In the genomic region with DNA sequence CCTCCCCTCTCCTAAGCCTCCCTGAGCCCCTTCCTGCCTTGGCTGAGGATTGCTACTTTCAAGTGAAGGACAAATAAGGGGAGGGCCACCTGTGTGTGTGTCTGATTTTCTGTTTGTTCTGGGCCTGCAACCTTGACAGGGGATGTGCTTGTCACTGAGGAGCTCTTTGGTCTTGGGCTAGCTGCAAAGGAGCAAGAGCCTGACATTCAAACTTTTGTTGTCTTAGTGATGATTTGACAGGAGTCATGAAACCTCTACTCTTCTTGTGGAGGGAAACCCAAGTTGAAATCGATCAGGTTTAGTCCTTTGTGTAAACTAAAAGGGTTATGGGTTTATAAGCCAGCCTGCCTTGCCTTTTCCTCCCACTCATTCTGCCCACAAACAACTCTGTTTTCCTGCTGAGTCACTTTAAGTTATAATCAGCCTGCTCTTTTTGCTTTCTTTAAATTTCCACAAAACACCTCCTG, we compare ENCODE assay signal across 11 cellular contexts. TPM values are rescaled to one million over a fixed set of nuclear protein-coding genes. Genes with fewer than 3 reads are reported as not detected.
DNase-seq lines count a peak whose midpoint lies in the region; ATAC-seq and TF ChIP-seq lines count a peak whose summit lies in the region.
"Had no signal": no experiment of that assay in that cellular context is flagged by ENCODE, and none has a peak within 500 bp of the region (broad histone marks: within the 10 kb centered on the region; RNA-seq: fewer than 3 reads in every experiment).

No MANE protein-coding gene starts in this region.

- peaks cover 14% of the 10 kb centered on the region for H3K4me1 ChIP-seq in CD8-positive, alpha-beta T cell (ENCODE audit: insufficient read depth, low read length)
- peaks cover 0 to 42% (median 9%) of the 10 kb centered on the region in 3 donors for H3K4me1 ChIP-seq in esophagus squamous epithelium

- no peak overlapping the region for H3K4me3 ChIP-seq in CD8-positive, alpha-beta T cell (ENCODE audit: low read depth, low read length)
- H3K4me3 ChIP-seq in esophagus squamous epithelium = no peak overlapping the region

- H3K9me3 ChIP-seq in CD8-positive, alpha-beta T cell (ENCODE audit: low read length) = no peaks in the 10 kb centered on the region
- H3K9me3 ChIP-seq in esophagus squamous epithelium = no peaks in the 10 kb centered on the region

- peak overlapping the region; percentile 7 for H3K27ac ChIP-seq in CD8-positive, alpha-beta T cell (ENCODE audit: low read depth, low read length)
- H3K27ac ChIP-seq in cingulate gyrus (ENCODE audit: low read depth, low read length) (peak overlapping the region; percentile 84), esophagus squamous epithelium (peak overlapping the region in 2 of 4 donors; percentile 5 to 25)

- H3K9me3 Mint-ChIP-seq in CD8-positive, alpha-beta T cell = no peaks in the 10 kb centered on the region
- H3K9me3 Mint-ChIP-seq in neural crest cell = no peaks in the 10 kb centered on the region

- 18 to 21% methylated on average over 1 of the region's 1 CpG for WGBS in esophagus squamous epithelium, 2 donors

- POLR2A ChIA-PET in CD8-positive, alpha-beta T cell (lab: Charles Lee) = interaction anchor here (1.3 kb wide), 1 partner anchor 122 kb away, joined by 5 read pairs; no protein-coding TSS in a partner anchor

- no peaks in the 10 kb centered on the region for H3K27me3 ChIP-seq in CD8-positive, alpha-beta T cell (ENCODE audit: insufficient read depth, low read length)
- H3K27me3 ChIP-seq in esophagus squamous epithelium = no peaks in the 10 kb centered on the region

- TF ChIP-seq CTCF in CD8-positive, alpha-beta T cell (IDR thresholded peaks at IDR 0.05) = no peak
- TF ChIP-seq CTCF in neural crest cell (conservative IDR thresholded peaks at IDR 0.05) (no peak), esophagus squamous epithelium (IDR thresholded peaks at IDR 0.05) (no peak)

- no peaks in the 10 kb centered on the region for H3K27me3 Mint-ChIP-seq in CD8-positive, alpha-beta T cell (ENCODE audit: low read depth)
- no peaks in the 10 kb centered on the region for H3K27me3 Mint-ChIP-seq in neural crest cell (ENCODE audit: low read depth)

- H3K4me1 Mint-ChIP-seq in CD8-positive, alpha-beta T cell (ENCODE audit: low read depth) = peaks cover 55% of the 10 kb centered on the region
- peaks cover 27% of the 10 kb centered on the region for H3K4me1 Mint-ChIP-seq in neural crest cell

- intact Hi-C loops in CD8-positive, alpha-beta T cell (cut with DNase I, micrococcal nuclease) = no loop called here
- intact Hi-C loops in esophagus squamous epithelium (cut with DNase I) = no loop called here

- no peak for TF ChIP-seq POLR2A in esophagus squamous epithelium (IDR thresholded peaks at IDR 0.05)

- no peak for ATAC-seq in CD8-positive, alpha-beta T cell
- ATAC-seq in GM18870 (IDR thresholded peaks at IDR 0.05; ENCODE audit: unreplicated experiment) = no peak

- peaks cover 73% of the 10 kb centered on the region for H3K36me3 ChIP-seq in CD8-positive, alpha-beta T cell (ENCODE audit: insufficient read depth, low read length)
- H3K36me3 ChIP-seq in esophagus squamous epithelium = peaks cover 22 to 100% (median 56%) of the 10 kb centered on the region in 3 donors

- CTCF ChIA-PET in CD8-positive, alpha-beta T cell (lab: Charles Lee) = interaction anchor here (0.8 to 1.1 kb wide), 2 partner anchors 121 to 178 kb away, joined by 3 read pairs; no protein-coding TSS in a partner anchor

- no peak overlapping the region for H3K4me3 Mint-ChIP-seq in CD8-positive, alpha-beta T cell
- no peak overlapping the region for H3K4me3 Mint-ChIP-seq in neural crest cell

- peaks cover 98% of the 10 kb centered on the region for H3K36me3 Mint-ChIP-seq in CD8-positive, alpha-beta T cell
- H3K36me3 Mint-ChIP-seq in neural crest cell (ENCODE audit: low read depth) = peaks cover 25% of the 10 kb centered on the region

- peak overlapping the region; percentile 82 for H3K27ac Mint-ChIP-seq in CD8-positive, alpha-beta T cell
- H3K27ac Mint-ChIP-seq in neural crest cell (ENCODE audit: unreplicated experiment) = peak overlapping the region; percentile 67

- no peak for DNase-seq in CD8-positive, alpha-beta T cell
- DNase-seq in RPMI7951 (ENCODE audit: low read depth) (peak; percentile 42), neural crest cell (ENCODE audit: low read depth, low spot score) (no peak), KG1 (lab: John Stamatoyannopoulos, UW) (no peak), esophagus squamous epithelium (lab: John Stamatoyannopoulos, UW) (no peak)
- no peak for DNase-seq in effector CD4-positive, alpha-beta T cell
- DNase-seq: DND-41, NCI-H2171 had no signal

RNA-seq across cellular contexts. Expression of a gene that starts 16.9 kb away (rescaled TPM):
- total RNA-seq in CD8-positive, alpha-beta T cell = 10 to 100 TPM; 39.1 to 39.6 TPM
- 275 and 288 TPM in 2 replicates for total RNA-seq in RPMI7951 (2014; rRNA removed; shearing (Covaris generic))
- 222 and 224 TPM in 2 replicates for total RNA-seq in neural crest cell
- total RNA-seq in esophagus squamous epithelium = 100 to 1,000 TPM; 165 to 215 (median 167) TPM

RNA-seq across cellular contexts. Expression of a gene that starts 38.4 kb away (rescaled TPM):
- total RNA-seq in CD8-positive, alpha-beta T cell = under 1 TPM; 0.16 to 0.56 TPM
- 0.24 and 0.59 TPM in 2 replicates for total RNA-seq in RPMI7951 (2014; rRNA removed; shearing (Covaris generic))
- total RNA-seq in neural crest cell (not detected in 2 replicates), esophagus squamous epithelium (under 1 TPM in 1 of 4 donors, not detected in 3; 0.13 TPM)
- total RNA-seq: liver had no signal

RNA-seq across cellular contexts. Expression of a gene that starts 50.7 kb away (rescaled TPM):
- total RNA-seq in CD8-positive, alpha-beta T cell = 10 to 100 TPM; 17.3 to 17.4 TPM
- total RNA-seq in RPMI7951 (2014; rRNA removed; shearing (Covaris generic)) = 18.8 and 19.5 TPM in 2 replicates
- total RNA-seq in neural crest cell (24.6 and 25.8 TPM in 2 replicates), esophagus squamous epithelium (10 to 100 TPM; 11.9 to 28.9 (median 16.7) TPM)
